ENCODE assay signal across 6 cellular contexts in genomic region chr7:48200946-48201589, GRCh38. TPM values are rescaled to one million over a fixed set of nuclear protein-coding genes. Genes with fewer than 3 reads are reported as not detected.
"Had no signal": no experiment of that assay in that cellular context is flagged by ENCODE, and none has a peak within 500 bp of the region (broad histone marks: within the 10 kb centered on the region; RNA-seq: fewer than 3 reads in every experiment).

No MANE protein-coding gene starts in this region.

RNA-seq across cellular contexts. Expression of gene ABCA13, which starts 29.8 kb away (rescaled TPM):
- total RNA-seq: activated CD8-positive, alpha-beta memory T cell treated with anti-CD3 and anti-CD28 coated beads for 36 hours; activated T-cell treated with anti-CD3 and anti-CD28 coated beads, Interleukin-2, amount 50 U/mL, for 72 hours; ascending aorta; dermis microvascular lymphatic vessel endothelial cell; natural killer cell treated with Interleukin-12 subunit alpha and Interleukin-12 subunit beta and Interleukin-15 and Interleukin-18, amount 100 ng/mL, for 72 hours had no signal
- polyA plus RNA-seq: psoas muscle had no signal
